ENCODE assay signal across 28 cellular contexts in genomic region chr2:120369250-120369649, GRCh38. TPM values are rescaled to one million over a fixed set of nuclear protein-coding genes. Genes with fewer than 3 reads are reported as not detected.
"Had no signal": no experiment of that assay in that cellular context is flagged by ENCODE, and none has a peak within 500 bp of the region (broad histone marks: within the 10 kb centered on the region; RNA-seq: fewer than 3 reads in every experiment).

No MANE protein-coding gene starts in this region.

- H3K27ac Mint-ChIP-seq: mesothelial cell of epicardium; naive B cell; natural killer cell treated with Interleukin-12 subunit alpha and Interleukin-12 subunit beta and Interleukin-15 and Interleukin-18, amount 100 ng/mL, for 72 hours; progenitor cell of endocrine pancreas; stimulated activated naive B cell treated with anti-CD40 and anti-IgM and Interleukin-4, amounts not matched to agents 10 μg/mL and 1 μg/mL and 100 μg/mL, for 72 hours; stimulated activated naive CD8-positive, alpha-beta T cell treated with anti-CD3 and anti-CD28 coated beads, Interleukin-15, Interleukin-2, amounts not matched to agents 100 ng/mL and 50 ng/mL, for 24 hours had no signal

- H3K9me3 Mint-ChIP-seq: natural killer cell treated with Interleukin-12 subunit alpha and Interleukin-12 subunit beta and Interleukin-15 and Interleukin-18, amount 100 ng/mL, for 72 hours; neural crest cell; stimulated activated naive B cell treated with anti-CD40 and anti-IgM and Interleukin-4, amounts not matched to agents 10 μg/mL and 1 μg/mL and 100 μg/mL, for 72 hours; stimulated activated naive CD8-positive, alpha-beta T cell treated with anti-CD3 and anti-CD28 coated beads, Interleukin-15, Interleukin-2, amounts not matched to agents 100 ng/mL and 50 ng/mL, for 24 hours had no signal

- DNase-seq: dermis blood vessel endothelial cell; effector memory CD4-positive, alpha-beta T cell; head of caudate nucleus; mesenchymal stem cell; mucosa of descending colon; naive B cell; sigmoid colon; spleen; stimulated activated CD4-positive, alpha-beta T cell treated with anti-CD3 and anti-CD28 coated beads, Interleukin-2, amount 100 ng/mL, for 48 hours; stimulated activated naive B cell treated with anti-CD40 and anti-IgM and Interleukin-4, amounts not matched to agents 10 μg/mL and 1 μg/mL and 100 μg/mL, for 72 hours; transverse colon; upper lobe of right lung; uterus had no signal

- H3K4me3 Mint-ChIP-seq: mesothelial cell of epicardium; naive B cell; natural killer cell treated with Interleukin-12 subunit alpha and Interleukin-12 subunit beta and Interleukin-15 and Interleukin-18, amount 100 ng/mL, for 72 hours; neural crest cell; stimulated activated naive B cell treated with anti-CD40 and anti-IgM and Interleukin-4, amounts not matched to agents 10 μg/mL and 1 μg/mL and 100 μg/mL, for 72 hours; stimulated activated naive CD8-positive, alpha-beta T cell treated with anti-CD3 and anti-CD28 coated beads, Interleukin-15, Interleukin-2, amounts not matched to agents 100 ng/mL and 50 ng/mL, for 24 hours had no signal

- H3K9ac ChIP-seq: parathyroid adenoma had no signal

- H3K9me3 ChIP-seq: esophagus muscularis mucosa, mucosa of descending colon, neutrophil, sigmoid colon, spleen, thoracic aorta, transverse colon, upper lobe of right lung, uterus had no signal

- FAIRE-seq: endothelial cell of umbilical vein, frontal cortex, kidney had no signal

- H3K27ac ChIP-seq: coronary artery, esophagus muscularis mucosa, neutrophil, parathyroid adenoma, sigmoid colon, skin epidermis, spleen, thoracic aorta, transverse colon, upper lobe of right lung, uterus had no signal

- H3K4me3 ChIP-seq: coronary artery, esophagus muscularis mucosa, mucosa of descending colon, sigmoid colon, skin epidermis, spleen, thoracic aorta, transverse colon, upper lobe of right lung, uterus had no signal

- H3K4me1 ChIP-seq: esophagus muscularis mucosa, parathyroid adenoma, sigmoid colon, spleen, transverse colon, upper lobe of right lung, uterus had no signal

- H3K36me3 Mint-ChIP-seq: mesothelial cell of epicardium; naive B cell; natural killer cell treated with Interleukin-12 subunit alpha and Interleukin-12 subunit beta and Interleukin-15 and Interleukin-18, amount 100 ng/mL, for 72 hours; stimulated activated naive B cell treated with anti-CD40 and anti-IgM and Interleukin-4, amounts not matched to agents 10 μg/mL and 1 μg/mL and 100 μg/mL, for 72 hours had no signal

- H3K27me3 Mint-ChIP-seq: stimulated activated naive CD8-positive, alpha-beta T cell treated with anti-CD3 and anti-CD28 coated beads, Interleukin-15, Interleukin-2, amounts not matched to agents 100 ng/mL and 50 ng/mL, for 24 hours had no signal

- ATAC-seq: left lobe of liver; mucosa of descending colon; natural killer cell treated with Interleukin-12 subunit alpha and Interleukin-12 subunit beta and Interleukin-15 and Interleukin-18, amount 100 ng/mL, for 72 hours; stimulated activated naive B cell treated with anti-CD40 and anti-IgM and Interleukin-4, amounts not matched to agents 10 μg/mL and 1 μg/mL and 100 μg/mL, for 72 hours; upper lobe of right lung had no signal

- H2AFZ ChIP-seq: parathyroid adenoma had no signal

- H3K27me3 ChIP-seq: sigmoid colon, transverse colon, upper lobe of right lung, uterus had no signal

- H3K4me1 Mint-ChIP-seq: naive B cell; neural crest cell; stimulated activated naive B cell treated with anti-CD40 and anti-IgM and Interleukin-4, amounts not matched to agents 10 μg/mL and 1 μg/mL and 100 μg/mL, for 72 hours had no signal

- H3K79me2 ChIP-seq: parathyroid adenoma had no signal

- H3K36me3 ChIP-seq: esophagus muscularis mucosa, neutrophil, sigmoid colon, spleen, thoracic aorta, transverse colon, upper lobe of right lung, uterus had no signal

RNA-seq across cellular contexts. Expression of gene INHBB, which starts 23.3 kb away (rescaled TPM):
- total RNA-seq: mesothelial cell of epicardium; natural killer cell treated with Interleukin-12 subunit alpha and Interleukin-12 subunit beta and Interleukin-15 and Interleukin-18, amount 100 ng/mL, for 72 hours; progenitor cell of endocrine pancreas had no signal
